8 cellular contexts compared by ENCODE assay signal in the genomic region with DNA sequence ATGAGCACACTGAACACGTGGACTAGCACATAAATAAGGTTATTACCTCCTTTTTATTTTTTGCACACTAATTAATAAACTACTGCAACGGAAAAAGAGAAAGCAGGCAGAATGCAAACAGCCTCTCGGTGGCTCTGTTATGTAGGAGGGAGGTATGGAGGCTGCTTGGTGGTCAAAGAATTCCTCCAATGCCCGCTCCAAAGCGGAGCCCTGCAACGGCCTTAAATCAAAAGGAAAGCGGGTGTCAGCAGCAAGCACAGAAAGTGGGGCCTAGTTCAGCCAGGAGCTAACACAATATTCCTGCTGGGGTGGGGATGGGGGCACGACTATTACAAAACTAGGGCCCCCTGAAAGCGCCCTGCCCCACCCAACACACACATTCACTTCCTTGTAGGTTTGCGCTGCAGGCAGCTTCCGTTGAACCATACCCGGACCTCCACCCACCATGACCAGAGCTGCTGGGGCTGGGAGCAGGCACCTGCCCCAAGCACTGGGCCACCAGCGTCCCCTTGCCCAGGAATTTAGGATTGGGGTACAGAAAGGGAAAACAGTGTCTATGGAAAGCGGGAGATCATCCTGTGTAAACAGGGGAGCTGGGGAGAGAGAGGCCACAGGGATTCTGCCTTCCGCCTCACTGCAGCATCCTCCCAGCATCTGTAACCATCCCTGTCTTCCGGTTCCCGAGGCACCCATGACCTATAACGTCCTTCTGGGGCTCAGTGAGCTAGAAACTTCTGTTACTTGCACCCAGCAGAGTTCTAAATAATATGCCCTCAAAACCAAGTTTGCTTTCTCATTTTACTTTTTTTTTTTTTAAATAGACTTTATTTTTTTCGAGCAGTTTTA. TPM values are rescaled to one million over a fixed set of nuclear protein-coding genes. Genes with fewer than 3 reads are reported as not detected.
DNase-seq lines count a peak whose midpoint lies in the region; ATAC-seq and TF ChIP-seq lines count a peak whose summit lies in the region.

No MANE protein-coding gene starts in this region.

- no peaks in the 10 kb centered on the region for H3K27me3 Mint-ChIP-seq in Caco-2 (ENCODE audit: insufficient read depth, unreplicated experiment)
- peaks cover 0 to 2% (median 0%) of the 10 kb centered on the region in 5 donors for H3K27me3 Mint-ChIP-seq in naive thymus-derived CD4-positive, alpha-beta T cell

- peaks cover 6% of the 10 kb centered on the region for H3K36me3 Mint-ChIP-seq in Caco-2 (ENCODE audit: insufficient read depth, unreplicated experiment)
- H3K36me3 Mint-ChIP-seq in naive thymus-derived CD4-positive, alpha-beta T cell: no peaks in the 10 kb centered on the region

- H3K27ac Mint-ChIP-seq in Caco-2 (ENCODE audit: unreplicated experiment): no peak overlapping the region
- peak overlapping the region in 8 of 9 donors; percentile 61 to 79 (median 71) for H3K27ac Mint-ChIP-seq in naive thymus-derived CD4-positive, alpha-beta T cell

- H3K9ac ChIP-seq in MM.1S (ENCODE audit: low read length): no peak overlapping the region

- peak overlapping the region; percentile 75; the same call in 1 of the 2 replicates for H3K4me2 ChIP-seq in MM.1S (ENCODE audit: low read depth, low read length)

- H3K9me3 ChIP-seq in Caco-2: no peaks in the 10 kb centered on the region
- no peaks in the 10 kb centered on the region for H3K9me3 ChIP-seq in MM.1S (replicated peaks; ENCODE audit: insufficient read depth, low read length)
- no peaks in the 10 kb centered on the region for H3K9me3 ChIP-seq in naive thymus-derived CD4-positive, alpha-beta T cell (ENCODE audit: control insufficient read depth in 2 of 3, low read length in 3 of 3)

- H3K4me3 ChIP-seq in Caco-2 (ENCODE audit: low read depth, low read length): peak overlapping the region; percentile 72
- no peak overlapping the region for H3K4me3 ChIP-seq in MM.1S (ENCODE audit: low read length)
- H3K4me3 ChIP-seq in naive thymus-derived CD4-positive, alpha-beta T cell (ENCODE audit: low read length): peak overlapping the region; percentile 64

- DNase-seq in Caco-2: no peak
- no peak for DNase-seq in MM.1S
- DNase-seq in caudate nucleus (lab: John Stamatoyannopoulos, UW): no peak
- peak in 3 of 9 donors; percentile 6 to 20 (median 12) for DNase-seq in naive thymus-derived CD4-positive, alpha-beta T cell
- no peak for DNase-seq in NCI-H1694 (lab: John Stamatoyannopoulos, UW)
- no peak for DNase-seq in Ammon's horn (ENCODE audit: low spot score)

- BruUV-seq in Caco-2 (replicated peaks; lab: Mats Ljungman, UMichigan): no TSS peak

- no peaks in the 10 kb centered on the region for H3K9me3 Mint-ChIP-seq in Caco-2 (ENCODE audit: unreplicated experiment)
- H3K9me3 Mint-ChIP-seq in naive thymus-derived CD4-positive, alpha-beta T cell: no peaks in the 10 kb centered on the region

- ATAC-seq in naive thymus-derived CD4-positive, alpha-beta T cell: peak; percentile 22
- ATAC-seq in HG02870 (IDR thresholded peaks at IDR 0.05; ENCODE audit: unreplicated experiment): no peak
- no peak for ATAC-seq in GM21526 (IDR thresholded peaks at IDR 0.05; ENCODE audit: low FRiP score, unreplicated experiment)

- no peaks in the 10 kb centered on the region for H3F3A ChIP-seq in MM.1S (ENCODE audit: insufficient read depth, low read length)

- no peaks in the 10 kb centered on the region for H3K9me2 ChIP-seq in MM.1S (replicated peaks; ENCODE audit: insufficient read depth, low read length)

- TF ChIP-seq CTCF in Caco-2 (IDR thresholded peaks at IDR 0.05; ENCODE audit: insufficient read depth in 1 of 2, low read depth in 1 of 2, low read length in 1 of 2, severe bottlenecking in 1 of 2, unreplicated experiment in 1 of 2) (no peak), MM.1S (IDR thresholded peaks at IDR 0.05; ENCODE audit: low read length) (no peak)

- H3K36me3 ChIP-seq in Caco-2 (ENCODE audit: control insufficient read depth, insufficient read depth, low read length) (no peaks in the 10 kb centered on the region), MM.1S (replicated peaks; ENCODE audit: insufficient read depth, low read length) (no peaks in the 10 kb centered on the region)
- H3K36me3 ChIP-seq in naive thymus-derived CD4-positive, alpha-beta T cell (ENCODE audit: control insufficient read depth in 2 of 3, insufficient read depth in 3 of 3, low read length in 3 of 3): no peaks in the 10 kb centered on the region

- H3K27me3 ChIP-seq in Caco-2 (replicated peaks; ENCODE audit: control insufficient read depth, insufficient read depth, low read length) (no peaks in the 10 kb centered on the region), MM.1S (replicated peaks; ENCODE audit: insufficient read depth, low read length) (no peaks in the 10 kb centered on the region)
- no peaks in the 10 kb centered on the region for H3K27me3 ChIP-seq in naive thymus-derived CD4-positive, alpha-beta T cell (ENCODE audit: control insufficient read depth in 2 of 2, insufficient read depth in 2 of 2, low read length in 2 of 2)

- CTCF ChIA-PET in Caco-2 (lab: Charles Lee): no interaction called here
- CTCF ChIA-PET in naive thymus-derived CD4-positive, alpha-beta T cell (lab: Charles Lee): interaction anchor here (0.6 to 0.7 kb wide), 6 partner anchors 19 to 166 kb away, joined by 3 to 4 read pairs (median 3); no protein-coding TSS in a partner anchor

- H3K79me2 ChIP-seq in MM.1S (ENCODE audit: low read length): no peaks in the 10 kb centered on the region

- H4K20me1 ChIP-seq in MM.1S (ENCODE audit: insufficient read depth, low read length): no peaks in the 10 kb centered on the region

- peak overlapping the region; percentile 81 for H3K4me3 Mint-ChIP-seq in Caco-2 (ENCODE audit: unreplicated experiment)
- peak overlapping the region; percentile 75 to 88 (median 82) for H3K4me3 Mint-ChIP-seq in naive thymus-derived CD4-positive, alpha-beta T cell

- no peak overlapping the region for H3K27ac ChIP-seq in MM.1S (ENCODE audit: low read length)
- H3K27ac ChIP-seq in caudate nucleus (ENCODE audit: low read depth, low read length): peak overlapping the region; percentile 73
- H3K27ac ChIP-seq in naive thymus-derived CD4-positive, alpha-beta T cell (ENCODE audit: low read depth, low read length): no peak overlapping the region

- intact Hi-C loops in Caco-2 (cut with micrococcal nuclease; ENCODE audit: unreplicated experiment): loop anchor here (1.0 to 5.0 kb wide), 3 partner anchors 54 to 165 kb away; no protein-coding TSS in a partner anchor
- intact Hi-C loops in naive thymus-derived CD4-positive, alpha-beta T cell (cut with micrococcal nuclease): loop anchor here (1.0 to 10.0 kb wide), 7 partner anchors 54 to 488 kb away; no protein-coding TSS in a partner anchor

- H2AFZ ChIP-seq in MM.1S (ENCODE audit: low read length): peak overlapping the region; percentile 83; the same call in 1 of the 2 replicates

- POLR2A ChIA-PET in Caco-2 (lab: Charles Lee): no interaction called here
- POLR2A ChIA-PET in naive thymus-derived CD4-positive, alpha-beta T cell (lab: Charles Lee): interaction anchor here (0.6 to 1.3 kb wide), 5 partner anchors 54 to 165 kb away, joined by 3 to 8 read pairs (median 6); partner anchors contain the start of gene DDX3X

- H3K4me1 Mint-ChIP-seq in Caco-2 (ENCODE audit: low read depth, unreplicated experiment): no peaks in the 10 kb centered on the region
- H3K4me1 Mint-ChIP-seq in naive thymus-derived CD4-positive, alpha-beta T cell: peaks cover 0 to 16% (median 10%) of the 10 kb centered on the region in 7 donors

- no peaks in the 10 kb centered on the region for H3K4me1 ChIP-seq in Caco-2
- no peaks in the 10 kb centered on the region for H3K4me1 ChIP-seq in MM.1S (ENCODE audit: low read length)
- H3K4me1 ChIP-seq in naive thymus-derived CD4-positive, alpha-beta T cell (ENCODE audit: control insufficient read depth in 2 of 2, insufficient read depth in 2 of 2, low read length in 2 of 2): no peaks in the 10 kb centered on the region

RNA-seq across cellular contexts. Expression of gene DDX3X, which starts 57.1 kb away (rescaled TPM):
- total RNA-seq in Caco-2 (2022): 281 and 302 TPM in 2 replicates
- 100 to 1,000 TPM; 281 to 790 (median 296) TPM for total RNA-seq in naive thymus-derived CD4-positive, alpha-beta T cell
- 100 to 1,000 TPM; 209 to 282 TPM for polyA plus RNA-seq in naive thymus-derived CD4-positive, alpha-beta T cell
